ENCODE assay signal across 36 cellular contexts in genomic region chr15:100008258-100008657, GRCh38.
DNase-seq lines count a peak whose midpoint lies in the region; ATAC-seq, FAIRE-seq and TF ChIP-seq lines count a peak whose summit lies in the region.
"Had no signal": no experiment of that assay in that cellular context is flagged by ENCODE, and none has a peak within 500 bp of the region (broad histone marks: within the 10 kb centered on the region; RNA-seq: fewer than 3 reads in every experiment).

No MANE protein-coding gene starts in this region.

- POLR2A ChIA-PET in activated CD4-positive, alpha-beta T cell treated with anti-CD3 and anti-CD28 coated beads, Interleukin-2, amount 10 ng/mL, durations not matched to agents 7 days and 5 days (lab: Charles Lee): no interaction called here
- POLR2A ChIA-PET in GM10248 (lab: Yijun Ruan, JAX): no interaction called here

- no peaks in the 10 kb centered on the region for H3K9me3 Mint-ChIP-seq in activated CD4-positive, alpha-beta T cell treated with anti-CD3 and anti-CD28 coated beads, Interleukin-2, amount 10 ng/mL, durations not matched to agents 7 days and 5 days
- H3K9me3 Mint-ChIP-seq: activated CD8-positive, alpha-beta T cell treated with anti-CD3 and anti-CD28 coated beads for 36 hours; activated T-helper 2 cell treated with anti-CD3 and anti-CD28 coated beads, Interferon-gamma antibody, Interleukin-2, Interleukin-4, amounts not matched to agents 10 μg/mL and 5 μg/mL and 100 μg/mL, durations not matched to agents 14 hours and 24 hours and 36 hours; dendritic cell treated with granulocyte-macrophage colony-stimulating factor and Interleukin-4, amounts not matched to agents 40 ng/mL and 50 ng/mL, for 4 days; T-helper 2 cell treated with Interferon-gamma antibody and Interleukin-4, amounts not matched to agents 5 μg/mL and 100 μg/mL, for 36 hours; type B pancreatic cell had no signal

- DNase-seq in activated CD4-positive, alpha-beta T cell treated with anti-CD3 and anti-CD28 coated beads for 48 hours: peak; percentile 13
- no peak for DNase-seq in activated CD4-positive, alpha-beta T cell treated with anti-CD3 and anti-CD28 coated beads, Interleukin-2, amount 10 ng/mL, durations not matched to agents 7 days and 5 days
- DNase-seq in RKO (ENCODE audit: low spot score): peak; percentile 33
- no peak for DNase-seq in stimulated activated naive CD8-positive, alpha-beta T cell treated with anti-CD3 and anti-CD28 coated beads, Interleukin-15, Interleukin-2, amounts not matched to agents 100 U/mL and 50 U/mL, for 24 hours
- no peak for DNase-seq in GM10248 (ENCODE audit: extremely low spot score)
- DNase-seq in GM12892 (ENCODE audit: insufficient read length): no peak
- DNase-seq: activated CD4-positive, alpha-beta T cell treated with anti-CD3 and anti-CD28 coated beads for 1 hour; activated CD8-positive, alpha-beta memory T cell treated with anti-CD3 and anti-CD28 coated beads, Interleukin-2, amount 50 U/mL, for 48 hours; activated CD8-positive, alpha-beta T cell treated with anti-CD3 and anti-CD28 coated beads for 36 hours; C1 segment of cervical spinal cord; Caco-2; caudate nucleus; DMS53; foreskin fibroblast; heart left ventricle; KG1; kidney; midbrain; naive thymus-derived CD4-positive, alpha-beta T cell; NCI-H1417; NCI-H2081; NCI-H524 treated with DMSO at 0.1 percent for 48 hours; NK-92 treated with Interleukin-12 subunit alpha and Interleukin-12 subunit beta, amount 100 ng/mL, for 24 hours; nucleus accumbens; stimulated activated CD4-positive, alpha-beta T cell treated with anti-CD3 and anti-CD28 coated beads, Interleukin-4, amount 100 ng/mL, for 24 hours; substantia nigra had no signal

- no peak for TF ChIP-seq CTCF in GM10248 (IDR thresholded peaks at IDR 0.05; ENCODE audit: control extremely low read depth, extremely low read depth, low read depth, missing control alignments)

- no peaks in the 10 kb centered on the region for H3K36me3 Mint-ChIP-seq in activated CD4-positive, alpha-beta T cell treated with anti-CD3 and anti-CD28 coated beads, Interleukin-2, amount 10 ng/mL, durations not matched to agents 7 days and 5 days (ENCODE audit: low read depth)

- H3K4me1 Mint-ChIP-seq in activated CD4-positive, alpha-beta T cell treated with anti-CD3 and anti-CD28 coated beads, Interleukin-2, amount 10 ng/mL, durations not matched to agents 7 days and 5 days: no peaks in the 10 kb centered on the region
- H3K4me1 Mint-ChIP-seq: GM23338; naive thymus-derived CD4-positive, alpha-beta T cell had no signal

- ATAC-seq in esophagus mucosa (peak; percentile 52), GM19395 (IDR thresholded peaks at IDR 0.05; ENCODE audit: unreplicated experiment) (no peak)
- ATAC-seq in stimulated activated naive CD8-positive, alpha-beta T cell treated with anti-CD3 and anti-CD28 coated beads, Interleukin-15, Interleukin-2, amounts not matched to agents 100 U/mL and 50 U/mL, for 24 hours: peak; percentile 43
- ATAC-seq: activated CD8-positive, alpha-beta T cell treated with anti-CD3 and anti-CD28 coated beads for 36 hours; GM23338; naive thymus-derived CD4-positive, alpha-beta T cell had no signal

- TF ChIP-seq POLR2A in GM12892 (IDR thresholded peaks at IDR 0.05; ENCODE audit: low read depth, low read length): no peak

- peaks cover 4% of the 10 kb centered on the region for H3K27me3 Mint-ChIP-seq in activated CD4-positive, alpha-beta T cell treated with anti-CD3 and anti-CD28 coated beads, Interleukin-2, amount 10 ng/mL, durations not matched to agents 7 days and 5 days
- H3K27me3 Mint-ChIP-seq: activated CD8-positive, alpha-beta T cell treated with anti-CD3 and anti-CD28 coated beads for 36 hours; activated naive CD8-positive, alpha-beta T cell; dendritic cell treated with granulocyte-macrophage colony-stimulating factor and Interleukin-4, amounts not matched to agents 40 ng/mL and 50 ng/mL, for 4 days had no signal

- no peak overlapping the region for H3K4me3 Mint-ChIP-seq in activated CD4-positive, alpha-beta T cell treated with anti-CD3 and anti-CD28 coated beads, Interleukin-2, amount 10 ng/mL, durations not matched to agents 7 days and 5 days
- H3K4me3 Mint-ChIP-seq: activated CD8-positive, alpha-beta T cell treated with anti-CD3 and anti-CD28 coated beads for 36 hours; activated naive CD8-positive, alpha-beta T cell; dendritic cell treated with granulocyte-macrophage colony-stimulating factor and Interleukin-4, amounts not matched to agents 40 ng/mL and 50 ng/mL, for 4 days; GM23338; naive thymus-derived CD4-positive, alpha-beta T cell; T-helper 2 cell treated with Interferon-gamma antibody and Interleukin-4, amounts not matched to agents 5 μg/mL and 100 μg/mL, for 36 hours; type B pancreatic cell had no signal

- CTCF ChIA-PET in activated CD4-positive, alpha-beta T cell treated with anti-CD3 and anti-CD28 coated beads, Interleukin-2, amount 10 ng/mL, durations not matched to agents 7 days and 5 days (lab: Charles Lee): no interaction called here
- CTCF ChIA-PET in GM10248 (lab: Yijun Ruan, JAX): no interaction called here

- no peak for FAIRE-seq in GM12892 (lab: Jason Lieb, UNC)
- FAIRE-seq: astrocyte, G401.6, kidney had no signal

- H3K27ac Mint-ChIP-seq in activated CD4-positive, alpha-beta T cell treated with anti-CD3 and anti-CD28 coated beads, Interleukin-2, amount 10 ng/mL, durations not matched to agents 7 days and 5 days: no peak overlapping the region
- H3K27ac Mint-ChIP-seq: activated CD8-positive, alpha-beta T cell treated with anti-CD3 and anti-CD28 coated beads for 36 hours; activated naive CD8-positive, alpha-beta T cell; activated T-helper 2 cell treated with anti-CD3 and anti-CD28 coated beads, Interferon-gamma antibody, Interleukin-2, Interleukin-4, amounts not matched to agents 10 μg/mL and 5 μg/mL and 100 μg/mL, durations not matched to agents 14 hours and 24 hours and 36 hours; dendritic cell treated with granulocyte-macrophage colony-stimulating factor and Interleukin-4, amounts not matched to agents 40 ng/mL and 50 ng/mL, for 4 days; GM23338; naive thymus-derived CD4-positive, alpha-beta T cell; T-helper 2 cell treated with Interferon-gamma antibody and Interleukin-4, amounts not matched to agents 5 μg/mL and 100 μg/mL, for 36 hours; type B pancreatic cell had no signal

Comparison
In these comparisons a context has a peak if more than half of its experiments do, and no peak if none do; other contexts are left out.
1. DNase-seq: peak in activated CD4-positive, alpha-beta T cell treated with anti-CD3 and anti-CD28 coated beads for 48 hours (single experiment) and RKO (single experiment); none in activated CD4-positive, alpha-beta T cell treated with anti-CD3 and anti-CD28 coated beads, Interleukin-2, amount 10 ng/mL, durations not matched to agents 7 days and 5 days (single experiment), stimulated activated naive CD8-positive, alpha-beta T cell treated with anti-CD3 and anti-CD28 coated beads, Interleukin-15, Interleukin-2, amounts not matched to agents 100 U/mL and 50 U/mL, for 24 hours (single experiment), GM10248 (single experiment) and GM12892 (single experiment).